Comparison of ENCODE assay signal across 8 cellular contexts in genomic region chr22:24424001-24424900, GRCh38. TPM values are rescaled to one million over a fixed set of nuclear protein-coding genes. Genes with fewer than 3 reads are reported as not detected.
DNase-seq lines count a peak whose midpoint lies in the region; ATAC-seq and TF ChIP-seq lines count a peak whose summit lies in the region.

No MANE protein-coding gene starts in this region.

- no peak overlapping the region for H3K9ac ChIP-seq in mammary epithelial cell (ENCODE audit: insufficient read depth, low read length)

- in situ Hi-C loops in mammary epithelial cell (cut with MboI; ENCODE audit: low sequenced_read_pairs in 2 of 2): no loop called here

- CTCF ChIA-PET in mammary epithelial cell (lab: Charles Lee; ENCODE audit: low non-redundant PET): interaction anchor here (0.8 kb wide), 2 partner anchors 68 to 114 kb away, joined by 5 to 7 read pairs; no protein-coding TSS in a partner anchor

- H3K27ac ChIP-seq in mammary epithelial cell (ENCODE audit: insufficient read depth, low read depth, low read length): no peak overlapping the region
- peak overlapping the region; percentile 20 to 77 (median 67) for H3K27ac ChIP-seq in stomach

- no peaks in the 10 kb centered on the region for H4K20me1 ChIP-seq in mammary epithelial cell (ENCODE audit: insufficient read depth, low read length)

- dilution Hi-C loops in mammary epithelial cell (cut with HindIII; ENCODE audit: low sequenced_read_pairs): no loop called here

- peaks cover 3% of the 10 kb centered on the region for H3K27me3 ChIP-seq in mammary epithelial cell (ENCODE audit: insufficient read depth, low read length)
- H3K27me3 ChIP-seq in stomach: peaks cover 0 to 35% (median 12%) of the 10 kb centered on the region in 3 donors

- H3K4me2 ChIP-seq in mammary epithelial cell (ENCODE audit: insufficient read depth, low read depth, low read length): peak overlapping the region; percentile 97

- peak overlapping the region; percentile 60 for H2AFZ ChIP-seq in mammary epithelial cell (ENCODE audit: low read depth, low read length)

- intact Hi-C loops in mammary epithelial cell (cut with micrococcal nuclease) (loop anchor here (1.0 to 5.0 kb wide), 2 partner anchors 63 to 97 kb away; no protein-coding TSS in a partner anchor), lower leg skin (cut with DNase I; ENCODE audit: low total_unique reads) (loop anchor here (5.0 kb wide), 1 partner anchor 98 kb away; no protein-coding TSS in a partner anchor), stomach (cut with DNase I; ENCODE audit: low total_unique reads) (loop anchor here (5.0 kb wide), 1 partner anchor 78 kb away; no protein-coding TSS in a partner anchor)

- TF ChIP-seq POLR2A in lower leg skin (IDR thresholded peaks at IDR 0.05): no peak
- no peak for TF ChIP-seq POLR2A in stomach (IDR thresholded peaks at IDR 0.05)

- no peaks in the 10 kb centered on the region for H3K9me3 ChIP-seq in mammary epithelial cell (replicated peaks; ENCODE audit: insufficient read depth, low read length)
- no peaks in the 10 kb centered on the region for H3K9me3 ChIP-seq in stomach

- no TSS peak for BruUV-seq in mammary epithelial cell (replicated peaks; lab: Mats Ljungman, UMichigan)

- no peak for TF ChIP-seq EP300 in stomach (IDR thresholded peaks at IDR 0.05)

- H3K4me1 ChIP-seq in mammary epithelial cell (ENCODE audit: insufficient read depth, low read length) (peaks cover 21% of the 10 kb centered on the region), stomach (peaks cover 25 to 62% (median 37%) of the 10 kb centered on the region in 4 donors)

- no peaks in the 10 kb centered on the region for H3K79me2 ChIP-seq in mammary epithelial cell (ENCODE audit: insufficient read depth, low read length)

- ATAC-seq in SK-N-SH treated with all-trans-retinoic acid at 6 μM for 48 hours: peak; percentile 8
- no peak for ATAC-seq in GM18868 (IDR thresholded peaks at IDR 0.05; ENCODE audit: unreplicated experiment)
- ATAC-seq in HG03521 (IDR thresholded peaks at IDR 0.05; ENCODE audit: unreplicated experiment): no peak
- no peak for ATAC-seq in GM21786 (IDR thresholded peaks at IDR 0.05; ENCODE audit: unreplicated experiment)

- peak overlapping the region; percentile 25 to 54 (median 54) for H3K4me3 ChIP-seq in mammary epithelial cell (replicated peaks in 1 of 3; ENCODE audit: insufficient read depth in 1 of 3, low read depth in 2 of 3, low read length in 3 of 3)
- H3K4me3 ChIP-seq in lower leg skin (ENCODE audit: low read depth, poor library complexity, severe bottlenecking): peak overlapping the region; percentile 17
- peak overlapping the region; percentile 59 to 73 (median 60) for H3K4me3 ChIP-seq in stomach

- WGBS in mammary epithelial cell (ENCODE audit: low coverage, missing lambda C conversion rate): 6% methylated on average over 29 of the region's 105 CpGs
- WGBS in lower leg skin, 2 donors: 10 to 16% methylated on average over 43 to 54 of the region's 105 CpGs
- WGBS in stomach, 5 donors: 8 to 28% (median 10%) methylated on average over 32 to 105 of the region's 105 CpGs

- TF ChIP-seq CTCF in mammary epithelial cell (conservative IDR thresholded peaks at IDR 0.05 in 1 of 2, IDR thresholded peaks at IDR 0.05 in 1 of 2; ENCODE audit: extremely low read depth in 1 of 2, insufficient read depth in 1 of 2, low read depth in 1 of 2, low read length in 2 of 2) (no peak), lower leg skin (IDR thresholded peaks at IDR 0.05) (no peak), stomach (IDR thresholded peaks at IDR 0.05) (no peak)

- no peaks in the 10 kb centered on the region for H3K36me3 ChIP-seq in mammary epithelial cell (ENCODE audit: insufficient read depth, low read length)
- H3K36me3 ChIP-seq in stomach: no peaks in the 10 kb centered on the region

- DNase-seq in EL (peak; percentile 25), mammary epithelial cell (no peak), lower leg skin (ENCODE audit: low spot score in 2 of 2) (no peak), stomach (no peak)

TF ChIP-seq in SK-N-SH treated with all-trans-retinoic acid at 6 μM for 48 hours, 23 proteins besides CTCF, POLR2A, EP300 and RAD21:
- TF ChIP-seq TCF4 (CRISPR knock-in tag; IDR thresholded peaks at IDR 0.05; ENCODE audit: borderline replicate concordance) (no peak), ARNTL (CRISPR knock-in tag; IDR thresholded peaks at IDR 0.05; ENCODE audit: borderline replicate concordance, low read depth) (no peak), TOX (CRISPR knock-in tag; IDR thresholded peaks at IDR 0.05; ENCODE audit: borderline replicate concordance) (no peak), CSDC2 (CRISPR knock-in tag; IDR thresholded peaks at IDR 0.05) (no peak), ZNF8 (CRISPR knock-in tag; IDR thresholded peaks at IDR 0.05) (no peak), RARB (CRISPR knock-in tag; IDR thresholded peaks at IDR 0.05) (no peak), TSHZ2 (CRISPR knock-in tag; IDR thresholded peaks at IDR 0.05) (no peak), ZNF70 (CRISPR knock-in tag; IDR thresholded peaks at IDR 0.05) (no peak), ZFP3 (CRISPR knock-in tag; IDR thresholded peaks at IDR 0.05) (no peak)
- TF ChIP-seq, protein P1, sequence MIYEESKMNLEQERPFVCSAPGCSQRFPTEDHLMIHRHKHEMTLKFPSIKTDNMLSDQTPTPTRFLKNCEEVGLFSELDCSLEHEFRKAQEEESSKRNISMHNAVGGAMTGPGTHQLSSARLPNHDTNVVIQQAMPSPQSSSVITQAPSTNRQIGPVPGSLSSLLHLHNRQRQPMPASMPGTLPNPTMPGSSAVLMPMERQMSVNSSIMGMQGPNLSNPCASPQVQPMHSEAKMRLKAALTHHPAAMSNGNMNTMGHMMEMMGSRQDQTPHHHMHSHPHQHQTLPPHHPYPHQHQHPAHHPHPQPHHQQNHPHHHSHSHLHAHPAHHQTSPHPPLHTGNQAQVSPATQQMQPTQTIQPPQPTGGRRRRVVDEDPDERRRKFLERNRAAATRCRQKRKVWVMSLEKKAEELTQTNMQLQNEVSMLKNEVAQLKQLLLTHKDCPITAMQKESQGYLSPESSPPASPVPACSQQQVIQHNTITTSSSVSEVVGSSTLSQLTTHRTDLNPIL (CRISPR knock-in tag; IDR thresholded peaks at IDR 0.05; ENCODE audit: low read depth): no peak
- TF ChIP-seq, protein P2, sequence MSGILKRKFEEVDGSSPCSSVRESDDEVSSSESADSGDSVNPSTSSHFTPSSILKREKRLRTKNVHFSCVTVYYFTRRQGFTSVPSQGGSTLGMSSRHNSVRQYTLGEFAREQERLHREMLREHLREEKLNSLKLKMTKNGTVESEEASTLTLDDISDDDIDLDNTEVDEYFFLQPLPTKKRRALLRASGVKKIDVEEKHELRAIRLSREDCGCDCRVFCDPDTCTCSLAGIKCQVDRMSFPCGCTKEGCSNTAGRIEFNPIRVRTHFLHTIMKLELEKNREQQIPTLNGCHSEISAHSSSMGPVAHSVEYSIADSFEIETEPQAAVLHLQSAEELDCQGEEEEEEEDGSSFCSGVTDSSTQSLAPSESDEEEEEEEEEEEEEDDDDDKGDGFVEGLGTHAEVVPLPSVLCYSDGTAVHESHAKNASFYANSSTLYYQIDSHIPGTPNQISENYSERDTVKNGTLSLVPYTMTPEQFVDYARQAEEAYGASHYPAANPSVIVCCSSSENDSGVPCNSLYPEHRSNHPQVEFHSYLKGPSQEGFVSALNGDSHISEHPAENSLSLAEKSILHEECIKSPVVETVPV (CRISPR knock-in tag; IDR thresholded peaks at IDR 0.05): no peak
- TF ChIP-seq, protein P3, sequence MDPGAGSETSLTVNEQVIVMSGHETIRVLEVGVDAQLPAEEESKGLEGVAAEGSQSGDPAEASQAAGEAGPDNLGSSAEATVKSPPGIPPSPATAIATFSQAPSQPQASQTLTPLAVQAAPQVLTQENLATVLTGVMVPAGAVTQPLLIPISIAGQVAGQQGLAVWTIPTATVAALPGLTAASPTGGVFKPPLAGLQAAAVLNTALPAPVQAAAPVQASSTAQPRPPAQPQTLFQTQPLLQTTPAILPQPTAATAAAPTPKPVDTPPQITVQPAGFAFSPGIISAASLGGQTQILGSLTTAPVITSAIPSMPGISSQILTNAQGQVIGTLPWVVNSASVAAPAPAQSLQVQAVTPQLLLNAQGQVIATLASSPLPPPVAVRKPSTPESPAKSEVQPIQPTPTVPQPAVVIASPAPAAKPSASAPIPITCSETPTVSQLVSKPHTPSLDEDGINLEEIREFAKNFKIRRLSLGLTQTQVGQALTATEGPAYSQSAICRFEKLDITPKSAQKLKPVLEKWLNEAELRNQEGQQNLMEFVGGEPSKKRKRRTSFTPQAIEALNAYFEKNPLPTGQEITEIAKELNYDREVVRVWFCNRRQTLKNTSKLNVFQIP (CRISPR knock-in tag; IDR thresholded peaks at IDR 0.05; ENCODE audit: borderline replicate concordance, low read depth): no peak

RNA-seq across cellular contexts. Expression of gene ADORA2A, which starts 3.1 kb away (rescaled TPM):
- total RNA-seq in mammary epithelial cell (1 to 10 TPM; 1.2 to 1.8 TPM), lower leg skin (1 to 10 TPM in 2 of 4 donors, under 1 TPM in 2; 0.39 to 8.4 (median 1.3) TPM), stomach (1 to 10 TPM in 3 of 5 donors, under 1 TPM in 1, not detected in 1; 0.58 to 7.1 (median 3.1) TPM)
- polyA plus RNA-seq in mammary epithelial cell (0.40 TPM), stomach (1 to 10 TPM; 1.4 to 2.9 (median 1.6) TPM)
- polyA minus RNA-seq in mammary epithelial cell: not detected
